ENCODE assay signal across 9 cellular contexts in genomic region chr2:47373747-47374146, GRCh38. TPM values are rescaled to one million over a fixed set of nuclear protein-coding genes. Genes with fewer than 3 reads are reported as not detected.
A peak's percentile ranks its signal among the peaks of the same experiment; 100 is the strongest.
DNase-seq lines count a peak whose midpoint lies in the region; ATAC-seq and TF ChIP-seq lines count a peak whose summit lies in the region.
"Had no signal": no experiment of that assay in that cellular context is flagged by ENCODE, and none has a peak within 500 bp of the region (broad histone marks: within the 10 kb centered on the region; RNA-seq: fewer than 3 reads in every experiment).

No MANE protein-coding gene starts in this region.

- H4K5ac ChIP-seq in mesendoderm (ENCODE audit: low read length), result no peak overlapping the region

- H3K18ac ChIP-seq in mesendoderm (ENCODE audit: low read length), result no peak overlapping the region

- BruUV-seq in Calu3 (replicated peaks; lab: Mats Ljungman, UMichigan), result no TSS peak

- no peak overlapping the region for H2AK5ac ChIP-seq in mesendoderm (ENCODE audit: low read length)

- H3K9me3 ChIP-seq in body of pancreas, result no peaks in the 10 kb centered on the region

- no peak overlapping the region for H3K4ac ChIP-seq in mesendoderm (ENCODE audit: low read depth, low read length)

- TF ChIP-seq POLR2A in NB4 (IDR thresholded peaks at IDR 0.05; ENCODE audit: extremely low read depth, insufficient read length), result no peak
- TF ChIP-seq POLR2A in body of pancreas (IDR thresholded peaks at IDR 0.05), result no peak

- H3K4me1 ChIP-seq in body of pancreas (peaks cover 40% of the 10 kb centered on the region), mesendoderm (ENCODE audit: control insufficient read depth, low read depth, low read length) (no peaks in the 10 kb centered on the region)

- peaks cover 11% of the 10 kb centered on the region for H3K79me2 ChIP-seq in mesendoderm (ENCODE audit: control insufficient read depth, insufficient read depth, low read length)

- ATAC-seq in body of pancreas, result no peak
- no peak for ATAC-seq in GM18858 (IDR thresholded peaks at IDR 0.05; ENCODE audit: unreplicated experiment)
- no peak for ATAC-seq in HG03342 (IDR thresholded peaks at IDR 0.05; ENCODE audit: unreplicated experiment)

- peaks cover 2% of the 10 kb centered on the region for H3K79me1 ChIP-seq in mesendoderm (ENCODE audit: low read length)

- CTCF ChIA-PET in Calu3 (lab: Charles Lee), result interaction anchor here (0.6 to 3.1 kb wide), 4 partner anchors 10 to 294 kb away, joined by 3 to 20 read pairs (median 5); no protein-coding TSS in a partner anchor

- H3K27ac ChIP-seq in body of pancreas (peak overlapping the region in 2 of 4 donors; percentile 24 to 97), mesendoderm (ENCODE audit: low read depth, low read length) (no peak overlapping the region)

- peaks cover 87% of the 10 kb centered on the region for H3K36me3 Mint-ChIP-seq in Calu3 (ENCODE audit: insufficient read depth, unreplicated experiment)
- H3K36me3 Mint-ChIP-seq: activated naive CD8-positive, alpha-beta T cell treated with anti-CD3 and anti-CD28 coated beads, Interleukin-2, amount 10 ng/mL, durations not matched to agents 7 days and 5 days had no signal

- H3K4me3 Mint-ChIP-seq in Calu3 (ENCODE audit: low read depth, unreplicated experiment), result peak overlapping the region; percentile 29
- H3K4me3 Mint-ChIP-seq: activated naive CD8-positive, alpha-beta T cell treated with anti-CD3 and anti-CD28 coated beads, Interleukin-2, amount 10 ng/mL, durations not matched to agents 7 days and 5 days had no signal

- DNase-seq in Calu3, result peak; percentile 47
- peak; percentile 33 for DNase-seq in NB4 (ENCODE audit: low read depth)
- DNase-seq in body of pancreas, result peak; percentile 23 to 53 (median 45)
- peak; percentile 71 for DNase-seq in mesendoderm
- DNase-seq in activated CD4-positive, alpha-beta T cell treated with anti-CD3 and anti-CD28 coated beads, Interleukin-2, amount 50 U/mL, for 1 hour, result no peak
- no peak for DNase-seq in stimulated activated CD4-positive, alpha-beta T cell treated with anti-CD3 and anti-CD28 coated beads, Interleukin-1b, Interleukin-23, amount 100 ng/mL, for 48 hours
- DNase-seq: activated naive CD8-positive, alpha-beta T cell treated with anti-CD3 and anti-CD28 coated beads, Interleukin-2, amount 10 ng/mL, durations not matched to agents 7 days and 5 days had no signal

- H3K27me3 ChIP-seq in body of pancreas (no peaks in the 10 kb centered on the region), mesendoderm (ENCODE audit: insufficient read depth, low read length, poor library complexity) (no peaks in the 10 kb centered on the region)

- intact Hi-C loops in Calu3 (cut with micrococcal nuclease; ENCODE audit: unreplicated experiment) (loop anchor here (1.0 to 2.0 kb wide), 3 partner anchors 29 to 38 kb away; no protein-coding TSS in a partner anchor), body of pancreas (cut with DNase I) (no loop called here)

- 16 to 32% methylated on average over 5 of the region's 5 CpGs for WGBS in body of pancreas, 2 donors
- WGBS in mesendoderm (ENCODE audit: extremely low coverage, insufficient coverage, low lambda C conversion rate), result no CpG with 5 or more reads among the region's 5 CpGs

- no peak overlapping the region for H3K4me3 ChIP-seq in NB4 (ENCODE audit: low read depth, low read length)
- H3K4me3 ChIP-seq in body of pancreas, result no peak overlapping the region
- H3K4me3 ChIP-seq in mesendoderm (ENCODE audit: low read length), result no peak overlapping the region

- no peak overlapping the region for H2BK15ac ChIP-seq in mesendoderm (replicated peaks; ENCODE audit: low read depth)

- no peak overlapping the region for H3K23ac ChIP-seq in mesendoderm (ENCODE audit: low read length)

- H3K4me1 Mint-ChIP-seq in Calu3 (ENCODE audit: low read depth, unreplicated experiment), result peaks cover 7% of the 10 kb centered on the region
- H3K4me1 Mint-ChIP-seq: activated naive CD8-positive, alpha-beta T cell treated with anti-CD3 and anti-CD28 coated beads, Interleukin-2, amount 10 ng/mL, durations not matched to agents 7 days and 5 days had no signal

- no peak overlapping the region for H3K4me2 ChIP-seq in mesendoderm (ENCODE audit: low read length)

- H4K8ac ChIP-seq in mesendoderm (ENCODE audit: low read depth, low read length), result peak overlapping the region; percentile 17

- no peak overlapping the region for H2BK120ac ChIP-seq in mesendoderm (ENCODE audit: low read depth, low read length)

- TF ChIP-seq CTCF in Calu3 (IDR thresholded peaks at IDR 0.05; ENCODE audit: unreplicated experiment), result no peak
- no peak for TF ChIP-seq CTCF in NB4 (IDR thresholded peaks at IDR 0.05; ENCODE audit: low read depth, low read length)
- TF ChIP-seq CTCF in body of pancreas (IDR thresholded peaks at IDR 0.05), result peak in 4 of 7 experiments; percentile 25 to 39 (median 34)

- peaks cover 0 to 11% of the 10 kb centered on the region in 2 donors for H3K36me3 ChIP-seq in body of pancreas (replicated peaks in 1 of 2; ENCODE audit: insufficient read depth in 1 of 2, low read depth in 2 of 2)
- H3K36me3 ChIP-seq in mesendoderm (ENCODE audit: control insufficient read depth, insufficient read depth, low read length), result no peaks in the 10 kb centered on the region

- no peak overlapping the region for H3K9ac ChIP-seq in mesendoderm (ENCODE audit: low read length)

- H2BK5ac ChIP-seq in mesendoderm (ENCODE audit: low read length), result no peak overlapping the region

- no peaks in the 10 kb centered on the region for H3K27me3 Mint-ChIP-seq in Calu3 (ENCODE audit: unreplicated experiment)

- no peak overlapping the region for H3K27ac Mint-ChIP-seq in Calu3 (ENCODE audit: unreplicated experiment)
- H3K27ac Mint-ChIP-seq: activated naive CD8-positive, alpha-beta T cell treated with anti-CD3 and anti-CD28 coated beads, Interleukin-2, amount 10 ng/mL, durations not matched to agents 7 days and 5 days had no signal

- no peaks in the 10 kb centered on the region for H3K9me3 Mint-ChIP-seq in Calu3 (ENCODE audit: low read depth, unreplicated experiment)
- H3K9me3 Mint-ChIP-seq: activated naive CD8-positive, alpha-beta T cell treated with anti-CD3 and anti-CD28 coated beads, Interleukin-2, amount 10 ng/mL, durations not matched to agents 7 days and 5 days had no signal

- H3K56ac ChIP-seq in mesendoderm (ENCODE audit: low read length), result no peak overlapping the region

RNA-seq across cellular contexts. Expression of gene EPCAM, which starts 4.6 kb away (rescaled TPM):
- 455 and 465 TPM in 2 replicates for total RNA-seq in Calu3 (2022)
- total RNA-seq in body of pancreas, result 10 to 100 TPM; 74.8 to 87.7 TPM
- 141 TPM for polyA plus RNA-seq in mesendoderm (2013, experiment 1 of 2)
- 147 TPM for polyA plus RNA-seq in mesendoderm (2013, experiment 2 of 2)
- total RNA-seq: activated naive CD8-positive, alpha-beta T cell treated with anti-CD3 and anti-CD28 coated beads, Interleukin-2, amount 10 ng/mL, durations not matched to agents 7 days and 5 days had no signal

RNA-seq across cellular contexts. Expression of gene MSH2, which starts 29.2 kb away (rescaled TPM):
- 47.2 and 55.3 TPM in 2 replicates for total RNA-seq in Calu3 (2022)
- 1 to 10 TPM; 9.9 TPM for total RNA-seq in body of pancreas
- polyA plus RNA-seq in mesendoderm (2013, experiment 1 of 2), result 98.1 TPM
- polyA plus RNA-seq in mesendoderm (2013, experiment 2 of 2), result 98.9 TPM

Comparison
In these comparisons a context has a peak if more than half of its experiments do, and no peak if none do; other contexts are left out.
1. DNase-seq: peak in Calu3 (single experiment), NB4 (single experiment), body of pancreas (4 of 4) and mesendoderm (single experiment); none in activated CD4-positive, alpha-beta T cell treated with anti-CD3 and anti-CD28 coated beads, Interleukin-2, amount 50 U/mL, for 1 hour (single experiment) and stimulated activated CD4-positive, alpha-beta T cell treated with anti-CD3 and anti-CD28 coated beads, Interleukin-1b, Interleukin-23, amount 100 ng/mL, for 48 hours (single experiment).
2. CTCF ChIP-seq: peak in body of pancreas (4 of 7); none in Calu3 (single experiment) and NB4 (single experiment).